ENCODE assay signal across 13 cellular contexts in genomic region chr10:74079028-74079913, GRCh38.
A peak's percentile ranks its signal among the peaks of the same experiment; 100 is the strongest.
DNase-seq lines count a peak whose midpoint lies in the region; ATAC-seq, FAIRE-seq and TF ChIP-seq lines count a peak whose summit lies in the region.
"Had no signal": no experiment of that assay in that cellular context is flagged by ENCODE, and none has a peak within 500 bp of the region (broad histone marks: within the 10 kb centered on the region; RNA-seq: fewer than 3 reads in every experiment).

No MANE protein-coding gene starts in this region.

- FAIRE-seq in keratinocyte (lab: Jason Lieb, UNC) = no peak

- no TSS peak for BruUV-seq in HCT116 (replicated peaks; lab: Mats Ljungman, UMichigan)

- H3K27me3 ChIP-seq in HCT116 (ENCODE audit: insufficient read depth, low read length) (no peaks in the 10 kb centered on the region), keratinocyte (ENCODE audit: control insufficient read depth, extremely low read depth, insufficient read depth, low read length) (no peaks in the 10 kb centered on the region), hepatocyte (no peaks in the 10 kb centered on the region), right atrium auricular region (no peaks in the 10 kb centered on the region)
- H3K27me3 ChIP-seq: MG63 had no signal

- H4K20me1 ChIP-seq in HCT116 (ENCODE audit: insufficient read depth) = no peaks in the 10 kb centered on the region; the same call in 1 of the 2 replicates
- no peaks in the 10 kb centered on the region for H4K20me1 ChIP-seq in keratinocyte (ENCODE audit: control insufficient read depth, extremely low read depth, insufficient read depth, low read length)
- H4K20me1 ChIP-seq in hepatocyte (ENCODE audit: insufficient read depth, poor library complexity, severe bottlenecking) = no peaks in the 10 kb centered on the region

- no peak for TF ChIP-seq RAD21 in HCT116 (IDR thresholded peaks at IDR 0.05; ENCODE audit: low read depth)

- CTCF ChIA-PET in HCT116 (lab: Charles Lee) = interaction anchor here (1.7 to 6.5 kb wide), 2 partner anchors 191 to 199 kb away, joined by 6 to 61 read pairs; no protein-coding TSS in a partner anchor
- CTCF ChIA-PET in RWPE1 (lab: Yijun Ruan, JAX) = interaction anchor here (0.6 to 1.2 kb wide), 6 partner anchors 16 to 808 kb away, joined by 3 to 4 read pairs (median 3); no protein-coding TSS in a partner anchor

- no peaks in the 10 kb centered on the region for H3K9me3 Mint-ChIP-seq in activated T-helper 2 cell treated with anti-CD3 and anti-CD28 coated beads, Interferon-gamma antibody, Interleukin-2, Interleukin-4, amounts not matched to agents 10 μg/mL and 5 μg/mL and 100 μg/mL, durations not matched to agents 14 hours and 24 hours and 36 hours
- H3K9me3 Mint-ChIP-seq: activated naive CD8-positive, alpha-beta T cell treated with anti-CD3 and anti-CD28 coated beads, Interleukin-2, amount 10 ng/mL, durations not matched to agents 7 days and 5 days had no signal

- H3K9ac ChIP-seq in HCT116 (ENCODE audit: low read length) (peak overlapping the region; percentile 29), keratinocyte (ENCODE audit: control insufficient read depth, extremely low read depth, insufficient read depth, low read length) (no peak overlapping the region)

- peak; percentile 56 for ATAC-seq in HCT116
- ATAC-seq: left lobe of liver had no signal

- dilution Hi-C loops in keratinocyte (cut with MboI; ENCODE audit: extremely low pct_ligation_motif_present, low sequenced_read_pairs) = no loop called here

- H2AFZ ChIP-seq in HCT116 (ENCODE audit: low read depth, low read length, poor library complexity, severe bottlenecking) = no peak overlapping the region
- H2AFZ ChIP-seq in keratinocyte (ENCODE audit: control insufficient read depth, low read length) = no peak overlapping the region
- no peak overlapping the region for H2AFZ ChIP-seq in hepatocyte

- H3K9me2 ChIP-seq in HCT116 (ENCODE audit: insufficient read depth) (no peaks in the 10 kb centered on the region), hepatocyte (replicated peaks; ENCODE audit: insufficient read depth) (no peaks in the 10 kb centered on the region)

- H3K9me3 ChIP-seq in HCT116 (ENCODE audit: control insufficient read depth in 1 of 2, insufficient read depth in 1 of 2, low read depth in 1 of 2, low read length in 2 of 2) (no peaks in the 10 kb centered on the region), keratinocyte (ENCODE audit: control insufficient read depth, low read depth, low read length) (no peaks in the 10 kb centered on the region), hepatocyte (ENCODE audit: low read depth) (no peaks in the 10 kb centered on the region), right atrium auricular region (no peaks in the 10 kb centered on the region)
- H3K9me3 ChIP-seq: MG63 had no signal

- H3K4me1 Mint-ChIP-seq in activated T-helper 2 cell treated with anti-CD3 and anti-CD28 coated beads, Interferon-gamma antibody, Interleukin-2, Interleukin-4, amounts not matched to agents 10 μg/mL and 5 μg/mL and 100 μg/mL, durations not matched to agents 14 hours and 24 hours and 36 hours (ENCODE audit: low read depth) = peaks cover 42% of the 10 kb centered on the region

- no peak overlapping the region for H3K4me3 Mint-ChIP-seq in activated T-helper 2 cell treated with anti-CD3 and anti-CD28 coated beads, Interferon-gamma antibody, Interleukin-2, Interleukin-4, amounts not matched to agents 10 μg/mL and 5 μg/mL and 100 μg/mL, durations not matched to agents 14 hours and 24 hours and 36 hours (ENCODE audit: low read depth)
- H3K4me3 Mint-ChIP-seq: activated naive CD8-positive, alpha-beta T cell treated with anti-CD3 and anti-CD28 coated beads, Interleukin-2, amount 10 ng/mL, durations not matched to agents 7 days and 5 days had no signal

- no peaks in the 10 kb centered on the region for H3K27me3 Mint-ChIP-seq in activated T-helper 2 cell treated with anti-CD3 and anti-CD28 coated beads, Interferon-gamma antibody, Interleukin-2, Interleukin-4, amounts not matched to agents 10 μg/mL and 5 μg/mL and 100 μg/mL, durations not matched to agents 14 hours and 24 hours and 36 hours (ENCODE audit: low read depth)
- H3K27me3 Mint-ChIP-seq: activated naive CD8-positive, alpha-beta T cell treated with anti-CD3 and anti-CD28 coated beads, Interleukin-2, amount 10 ng/mL, durations not matched to agents 7 days and 5 days had no signal

- intact Hi-C loops in HCT116 (cut with micrococcal nuclease) = no loop called here
- intact Hi-C loops in activated T-helper 2 cell treated with anti-CD3 and anti-CD28 coated beads, Interferon-gamma antibody, Interleukin-2, Interleukin-4, amounts not matched to agents 10 μg/mL and 5 μg/mL and 100 μg/mL, durations not matched to agents 14 hours and 24 hours and 36 hours (cut with micrococcal nuclease) = loop anchor here (2.0 to 5.0 kb wide), 2 partner anchors 42 to 86 kb away; no protein-coding TSS in a partner anchor

- TF ChIP-seq CTCF in HCT116 (IDR thresholded peaks at IDR 0.05 in 2 of 3, conservative IDR thresholded peaks at IDR 0.05 in 1 of 3; ENCODE audit: borderline replicate concordance in 1 of 3, insufficient read depth in 1 of 3, low read depth in 2 of 3, low read length in 2 of 3) (no peak), keratinocyte (optimal IDR thresholded peaks at IDR 0.05 in 1 of 3, IDR thresholded peaks at IDR 0.05 in 1 of 3, conservative IDR thresholded peaks at IDR 0.05 in 1 of 3; ENCODE audit: extremely low read depth in 1 of 3, insufficient read depth in 2 of 3, low read length in 3 of 3) (no peak), hepatocyte (IDR thresholded peaks at IDR 0.05; ENCODE audit: poor library complexity) (no peak), RWPE1 (conservative IDR thresholded peaks at IDR 0.05; ENCODE audit: low read depth) (no peak), right atrium auricular region (IDR thresholded peaks at IDR 0.05) (no peak)

- DNase-seq in A172 (ENCODE audit: low spot score) = peak; percentile 26
- no peak for DNase-seq in HCT116 (ENCODE audit: low read depth, low spot score)
- DNase-seq in activated T-helper 2 cell treated with anti-CD3 and anti-CD28 coated beads, Interferon-gamma antibody, Interleukin-2, Interleukin-4, amounts not matched to agents 10 μg/mL and 5 μg/mL and 100 μg/mL, durations not matched to agents 14 hours and 24 hours and 36 hours (ENCODE audit: low spot score) = no peak
- no peak for DNase-seq in keratinocyte (ENCODE audit: low read depth, low spot score)
- DNase-seq in hepatocyte (ENCODE audit: low spot score) = no peak
- DNase-seq in RWPE1 (ENCODE audit: low spot score) = no peak
- no peak for DNase-seq in right atrium auricular region (ENCODE audit: low spot score)
- no peak for DNase-seq in NCI-H2107 (lab: John Stamatoyannopoulos, UW)
- DNase-seq: activated naive CD8-positive, alpha-beta T cell treated with anti-CD3 and anti-CD28 coated beads, Interleukin-2, amount 10 ng/mL, durations not matched to agents 7 days and 5 days; erythroblast; MG63; WERI-Rb-1 had no signal

- H3K79me2 ChIP-seq in HCT116 (ENCODE audit: insufficient read depth, low read length) = peaks cover 53% of the 10 kb centered on the region
- H3K79me2 ChIP-seq in keratinocyte (ENCODE audit: control insufficient read depth, insufficient read depth, low read length) = peaks cover 6% of the 10 kb centered on the region
- H3K79me2 ChIP-seq in hepatocyte = no peaks in the 10 kb centered on the region

- RAD21 ChIA-PET in HCT116 (lab: Charles Lee; ENCODE audit: low non-redundant PET in 1 of 2, low total read pairs in 2 of 2, uncharacterized antibody in 2 of 2, unreplicated experiment in 2 of 2) = no interaction called here

- H3K4me1 ChIP-seq in HCT116 (ENCODE audit: control insufficient read depth in 1 of 2, insufficient read depth in 2 of 2, low read length in 2 of 2) = peaks cover 32 to 48% of the 10 kb centered on the region in 2 experiments
- peaks cover 21% of the 10 kb centered on the region for H3K4me1 ChIP-seq in keratinocyte (ENCODE audit: control insufficient read depth, extremely low read depth, insufficient read depth, low read length)
- H3K4me1 ChIP-seq in hepatocyte (ENCODE audit: insufficient read depth) = peaks cover 4% of the 10 kb centered on the region
- peaks cover 0 to 30% of the 10 kb centered on the region in 2 donors for H3K4me1 ChIP-seq in right atrium auricular region

- peaks cover 14 to 27% of the 10 kb centered on the region in 2 experiments; a peak in 3 of 4 replicates for H3K36me3 ChIP-seq in HCT116 (ENCODE audit: control insufficient read depth in 1 of 2, insufficient read depth in 2 of 2, low read length in 2 of 2)
- H3K36me3 ChIP-seq in keratinocyte (ENCODE audit: control insufficient read depth in 2 of 2, extremely low read depth in 1 of 2, insufficient read depth in 2 of 2, low read length in 2 of 2) = peaks cover 13 to 25% of the 10 kb centered on the region in 2 experiments
- H3K36me3 ChIP-seq in hepatocyte (replicated peaks; ENCODE audit: insufficient read depth, low read depth) = no peaks in the 10 kb centered on the region
- peaks cover 33% of the 10 kb centered on the region for H3K36me3 ChIP-seq in right atrium auricular region

- peak overlapping the region; percentile 43 for H3K27ac Mint-ChIP-seq in activated T-helper 2 cell treated with anti-CD3 and anti-CD28 coated beads, Interferon-gamma antibody, Interleukin-2, Interleukin-4, amounts not matched to agents 10 μg/mL and 5 μg/mL and 100 μg/mL, durations not matched to agents 14 hours and 24 hours and 36 hours

- H3K27ac ChIP-seq in HCT116 (ENCODE audit: low read depth, low read length) (peak overlapping the region; percentile 64), keratinocyte (ENCODE audit: control insufficient read depth, insufficient read depth, low read length) (peak overlapping the region; percentile 40), hepatocyte (no peak overlapping the region), RWPE1 (no peak overlapping the region), right atrium auricular region (no peak overlapping the region)
- H3K27ac ChIP-seq: WERI-Rb-1 had no signal

- H3K9me1 ChIP-seq in keratinocyte (ENCODE audit: control insufficient read depth, extremely low read depth, insufficient read depth, low read length) = no peaks in the 10 kb centered on the region

- POLR2A ChIA-PET in HCT116 (lab: Charles Lee) = interaction anchor here (1.0 kb wide), 1 partner anchor 192 kb away, joined by 3 read pairs; no protein-coding TSS in a partner anchor
- POLR2A ChIA-PET in RWPE1 (lab: Yijun Ruan, JAX; ENCODE audit: low non-redundant PET) = no interaction called here

- TF ChIP-seq POLR2A in HCT116 (IDR thresholded peaks at IDR 0.05; ENCODE audit: borderline replicate concordance, extremely low read depth, insufficient read depth, insufficient read length) = no peak

- 76% methylated on average over 4 of the region's 4 CpGs for WGBS in hepatocyte (ENCODE audit: low lambda C conversion rate, missing lambda C conversion rate)

- H3K4me2 ChIP-seq in HCT116 (ENCODE audit: low read length) (peak overlapping the region; percentile 60), keratinocyte (ENCODE audit: control insufficient read depth, extremely low read depth, insufficient read depth, low read depth, low read length) (peak overlapping the region; percentile 59), hepatocyte (no peak overlapping the region)

- H3K36me3 Mint-ChIP-seq in activated T-helper 2 cell treated with anti-CD3 and anti-CD28 coated beads, Interferon-gamma antibody, Interleukin-2, Interleukin-4, amounts not matched to agents 10 μg/mL and 5 μg/mL and 100 μg/mL, durations not matched to agents 14 hours and 24 hours and 36 hours (ENCODE audit: low read depth) = peaks cover 46% of the 10 kb centered on the region

- H3K4me3 ChIP-seq in HCT116 (replicated peaks in 1 of 2; ENCODE audit: low read depth in 1 of 2, low read length in 2 of 2) = peak overlapping the region in 1 of 2 experiments; percentile 7; a peak in 1 of 4 replicates
- H3K4me3 ChIP-seq in keratinocyte (ENCODE audit: control insufficient read depth in 2 of 3, extremely low read depth in 1 of 3, insufficient read depth in 2 of 3, low read depth in 1 of 3, low read length in 3 of 3) = no peak overlapping the region
- H3K4me3 ChIP-seq in hepatocyte = no peak overlapping the region
- no peak overlapping the region for H3K4me3 ChIP-seq in right atrium auricular region
- H3K4me3 ChIP-seq: MG63 had no signal

Comparison
In these comparisons a context has a peak if more than half of its experiments do, and no peak if none do; other contexts are left out.
1. H3K27ac ChIP-seq: peak in HCT116 (single experiment) and keratinocyte (single experiment); none in hepatocyte (single experiment), RWPE1 (single experiment) and right atrium auricular region (0 of 2).